1 cellular context compared by ENCODE assay signal in the genomic region with DNA sequence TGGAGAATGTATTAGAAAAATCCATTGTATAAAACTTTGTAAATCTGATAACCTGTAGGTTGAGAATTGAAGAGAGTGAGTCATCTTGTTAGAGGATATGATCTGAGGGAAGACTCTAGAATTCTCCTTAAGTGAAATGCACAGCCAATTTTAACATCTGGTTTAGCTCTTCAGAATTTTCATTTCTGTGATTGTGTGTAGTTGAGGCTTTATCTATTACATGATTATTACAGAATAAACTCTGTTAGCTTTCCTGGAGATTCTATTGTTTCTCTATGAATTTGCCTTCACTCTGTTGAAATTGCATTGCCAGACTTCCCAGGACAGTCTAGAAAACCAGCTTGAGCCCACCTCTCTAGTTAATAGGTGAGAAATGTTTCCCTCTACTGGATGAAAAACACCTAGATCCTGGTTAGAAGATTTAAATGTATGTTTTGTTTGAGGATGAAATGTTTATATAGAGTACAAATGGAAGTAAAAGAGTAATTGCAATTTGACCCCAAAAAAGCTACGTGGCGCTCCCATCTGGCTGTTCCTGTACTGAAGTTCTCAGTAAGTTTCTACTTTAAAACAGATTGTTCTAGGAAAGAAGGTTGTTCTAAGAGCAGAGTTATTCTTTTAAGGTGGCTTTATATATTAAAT.
TF ChIP-seq lines count a peak whose summit lies in the region.

No MANE protein-coding gene starts in this region.

TF ChIP-seq in HepG2, 621 proteins besides CTCF, POLR2A, EP300 and RAD21 (continued from another document):
- TF ChIP-seq, protein P1, sequence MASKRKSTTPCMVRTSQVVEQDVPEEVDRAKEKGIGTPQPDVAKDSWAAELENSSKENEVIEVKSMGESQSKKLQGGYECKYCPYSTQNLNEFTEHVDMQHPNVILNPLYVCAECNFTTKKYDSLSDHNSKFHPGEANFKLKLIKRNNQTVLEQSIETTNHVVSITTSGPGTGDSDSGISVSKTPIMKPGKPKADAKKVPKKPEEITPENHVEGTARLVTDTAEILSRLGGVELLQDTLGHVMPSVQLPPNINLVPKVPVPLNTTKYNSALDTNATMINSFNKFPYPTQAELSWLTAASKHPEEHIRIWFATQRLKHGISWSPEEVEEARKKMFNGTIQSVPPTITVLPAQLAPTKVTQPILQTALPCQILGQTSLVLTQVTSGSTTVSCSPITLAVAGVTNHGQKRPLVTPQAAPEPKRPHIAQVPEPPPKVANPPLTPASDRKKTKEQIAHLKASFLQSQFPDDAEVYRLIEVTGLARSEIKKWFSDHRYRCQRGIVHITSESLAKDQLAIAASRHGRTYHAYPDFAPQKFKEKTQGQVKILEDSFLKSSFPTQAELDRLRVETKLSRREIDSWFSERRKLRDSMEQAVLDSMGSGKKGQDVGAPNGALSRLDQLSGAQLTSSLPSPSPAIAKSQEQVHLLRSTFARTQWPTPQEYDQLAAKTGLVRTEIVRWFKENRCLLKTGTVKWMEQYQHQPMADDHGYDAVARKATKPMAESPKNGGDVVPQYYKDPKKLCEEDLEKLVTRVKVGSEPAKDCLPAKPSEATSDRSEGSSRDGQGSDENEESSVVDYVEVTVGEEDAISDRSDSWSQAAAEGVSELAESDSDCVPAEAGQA (IDR thresholded peaks at IDR 0.05; ENCODE audit: low read depth) = no peak
- TF ChIP-seq, protein P1 (CRISPR knock-in tag; IDR thresholded peaks at IDR 0.05; ENCODE audit: borderline replicate concordance) = no peak
- TF ChIP-seq SMC3 (IDR thresholded peaks at IDR 0.05; ENCODE audit: low read length) = peak; percentile 27; the same call in 1 of the 2 replicates
- peak; percentile 22 for TF ChIP-seq SAP130 (CRISPR knock-in tag; IDR thresholded peaks at IDR 0.05; ENCODE audit: low read depth)
- TF ChIP-seq CREM (IDR thresholded peaks at IDR 0.05) = no peak
- TF ChIP-seq CREM (CRISPR knock-in tag; IDR thresholded peaks at IDR 0.05) = no peak
